Comparison of ENCODE assay signal across 7 cellular contexts in genomic region chr1:28368608-28369007, GRCh38. TPM values are rescaled to one million over a fixed set of nuclear protein-coding genes. Genes with fewer than 3 reads are reported as not detected.
A peak's percentile ranks its signal among the peaks of the same experiment; 100 is the strongest.
DNase-seq lines count a peak whose midpoint lies in the region; ATAC-seq, FAIRE-seq and TF ChIP-seq lines count a peak whose summit lies in the region.
"Not testable (repeated sequence)": the region's sequence is repeated elsewhere in the genome, so short reads cannot be mapped to it uniquely, and the experiment has no call there.

No MANE protein-coding gene starts in this region.

- peak overlapping the region; percentile 88; the same call in 1 of the 2 replicates for H2BK15ac ChIP-seq in H1 (ENCODE audit: low read length)

- intact Hi-C loops in OCI-LY7 (cut with micrococcal nuclease; ENCODE audit: unreplicated experiment) = loop anchor here (1.0 kb wide), 1 partner anchor 120 kb away; no protein-coding TSS in a partner anchor
- intact Hi-C loops in activated CD4-positive, alpha-beta T cell treated with anti-CD3 and anti-CD28 coated beads, Interleukin-2, amount 10 ng/mL, durations not matched to agents 24 days and 14 days (cut with micrococcal nuclease) = loop anchor here (1.0 to 2.0 kb wide), 3 partner anchors 40 to 136 kb away; partner anchors contain the start of gene MED18
- intact Hi-C loops in psoas muscle (cut with DNase I) = not testable (repeated sequence)

- peak overlapping the region; percentile 93 for H4K91ac ChIP-seq in H1 (replicated peaks; ENCODE audit: insufficient read length, low read length)

- peak overlapping the region; percentile 95 for H3K4me3 Mint-ChIP-seq in activated CD4-positive, alpha-beta T cell treated with anti-CD3 and anti-CD28 coated beads, Interleukin-2, amount 10 ng/mL, durations not matched to agents 24 days and 14 days
- H3K4me3 Mint-ChIP-seq in naive B cell = peak overlapping the region; percentile 92 to 99 (median 98)

- CTCF ChIA-PET in OCI-LY7 (lab: Charles Lee; ENCODE audit: unreplicated experiment) = not testable (repeated sequence)
- CTCF ChIA-PET in H1 (lab: Charles Lee; ENCODE audit: partially characterized antibody) = interaction anchor here (0.6 to 2.2 kb wide), 10 partner anchors 9 to 588 kb away, joined by 3 to 14 read pairs (median 4); partner anchors contain the start of genes ATP5IF1 and SESN2

- not testable (repeated sequence) for H3K18ac ChIP-seq in H1 (ENCODE audit: extremely low read depth, low read length)

- H2BK12ac ChIP-seq in H1 (ENCODE audit: low read depth, low read length) = 0 out of 2 replicates have a peak overlapping the region, but pooled peaks have one; percentile 75

- H3K4me3 ChIP-seq in DND-41 (ENCODE audit: low read depth in 1 of 2, low read length in 2 of 2) (peak overlapping the region in 1 of 2 experiments; percentile 88; a peak in 2 of 4 replicates), psoas muscle (peak overlapping the region; percentile 84)
- H3K4me3 ChIP-seq in OCI-LY7 (ENCODE audit: low read depth, low read length, poor library complexity, severe bottlenecking); H1 (ENCODE audit: extremely low read depth in 1 of 4, insufficient read depth in 2 of 4, low read depth in 3 of 4, low read length in 4 of 4): not testable (repeated sequence)

- H3K27ac Mint-ChIP-seq in activated CD4-positive, alpha-beta T cell treated with anti-CD3 and anti-CD28 coated beads, Interleukin-2, amount 10 ng/mL, durations not matched to agents 24 days and 14 days = peak overlapping the region; percentile 95
- H3K27ac Mint-ChIP-seq in activated naive CD4-positive, alpha-beta T cell treated with anti-CD3 and anti-CD28 coated beads, Interleukin-2, amount 50 U/mL, for 72 hours = peak overlapping the region; percentile 92 to 95
- H3K27ac Mint-ChIP-seq in naive B cell = peak overlapping the region in 3 of 6 donors; percentile 33 to 88 (median 65)

- not testable (repeated sequence) for TF ChIP-seq POLR2A in H1 (IDR thresholded peaks at IDR 0.05; ENCODE audit: control extremely low read depth in 1 of 2, low read depth in 2 of 2, low read length in 2 of 2)

- not testable (repeated sequence) for FAIRE-seq in H1 (lab: Jason Lieb, UNC)

- DNase-seq in DND-41; OCI-LY7 (ENCODE audit: low spot score); activated CD4-positive, alpha-beta T cell treated with anti-CD3 and anti-CD28 coated beads, Interleukin-2, amount 10 ng/mL, durations not matched to agents 24 days and 14 days; activated naive CD4-positive, alpha-beta T cell treated with anti-CD3 and anti-CD28 coated beads, Interleukin-2, amount 50 U/mL, for 72 hours (ENCODE audit: low spot score in 2 of 2); H1 (ENCODE audit: low read depth in 1 of 2, low spot score in 2 of 2); naive B cell; psoas muscle: not testable (repeated sequence)

- H3K36me3 Mint-ChIP-seq in activated CD4-positive, alpha-beta T cell treated with anti-CD3 and anti-CD28 coated beads, Interleukin-2, amount 10 ng/mL, durations not matched to agents 24 days and 14 days (ENCODE audit: low read depth); activated naive CD4-positive, alpha-beta T cell treated with anti-CD3 and anti-CD28 coated beads, Interleukin-2, amount 50 U/mL, for 72 hours; naive B cell: not testable (repeated sequence)

- not testable (repeated sequence) for ATAC-seq in DND-41 (ENCODE audit: insufficient read depth, low read depth); activated naive CD4-positive, alpha-beta T cell treated with anti-CD3 and anti-CD28 coated beads, Interleukin-2, amount 50 U/mL, for 72 hours; naive B cell (ENCODE audit: low read depth in 2 of 2); psoas muscle

- peak overlapping the region; percentile 94; the same call in 1 of the 2 replicates for H3K27ac ChIP-seq in DND-41 (ENCODE audit: low read length)
- H3K27ac ChIP-seq in OCI-LY7 (ENCODE audit: low read depth, low read length, poor library complexity, severe bottlenecking) = peak overlapping the region; percentile 76
- H3K27ac ChIP-seq in H1 (ENCODE audit: low read depth, low read length); psoas muscle: not testable (repeated sequence)

- H3K4ac ChIP-seq in H1 (replicated peaks; ENCODE audit: insufficient read length, low read depth, low read length) = not testable (repeated sequence)

- not testable (repeated sequence) for H3K27me3 ChIP-seq in DND-41 (ENCODE audit: insufficient read depth, low read length, poor library complexity); H1 (replicated peaks in 1 of 4; ENCODE audit: control insufficient read depth in 3 of 4, extremely low read depth in 1 of 4, insufficient read depth in 3 of 4, low read length in 3 of 4); psoas muscle (ENCODE audit: insufficient read depth in 3 of 3, low read length in 2 of 3)

- not testable (repeated sequence) for H3K79me1 ChIP-seq in H1 (ENCODE audit: low read depth, low read length)

- H3K56ac ChIP-seq in H1 (replicated peaks; ENCODE audit: insufficient read length, low read depth, low read length) = not testable (repeated sequence)

- peak overlapping the region; percentile 98 for H3K9ac ChIP-seq in DND-41 (ENCODE audit: low read depth, low read length)
- H3K9ac ChIP-seq in H1 (replicated peaks in 1 of 4; ENCODE audit: extremely low read depth in 1 of 4, low read depth in 3 of 4, low read length in 3 of 4) = not testable (repeated sequence)

- H4K8ac ChIP-seq in H1 (ENCODE audit: extremely low read depth, insufficient read depth, low read length) = not testable (repeated sequence)

- H2BK120ac ChIP-seq in H1 (replicated peaks; ENCODE audit: low read depth, low read length) = peak overlapping the region; percentile 98

- H3K27me3 Mint-ChIP-seq in activated CD4-positive, alpha-beta T cell treated with anti-CD3 and anti-CD28 coated beads, Interleukin-2, amount 10 ng/mL, durations not matched to agents 24 days and 14 days; naive B cell: not testable (repeated sequence)

- H3K36me3 ChIP-seq in DND-41 (ENCODE audit: insufficient read depth, low read length); OCI-LY7 (ENCODE audit: insufficient read depth, low read length); H1 (ENCODE audit: control insufficient read depth in 2 of 4, insufficient read depth in 4 of 4, low read length in 3 of 4); psoas muscle (ENCODE audit: insufficient read depth in 1 of 2, low read depth in 1 of 2): not testable (repeated sequence)

- 0 out of 2 replicates have a peak overlapping the region, but pooled peaks have one; percentile 93 for H2BK5ac ChIP-seq in H1 (ENCODE audit: low read depth, low read length)

- H3K4me2 ChIP-seq in DND-41 (ENCODE audit: insufficient read depth, low read length) (peak overlapping the region; percentile 67), OCI-LY7 (ENCODE audit: low read length) (peak overlapping the region; percentile 86), H1 (ENCODE audit: insufficient read depth in 1 of 2, low read depth in 2 of 2, low read length in 2 of 2) (peak overlapping the region in 1 of 2 experiments; percentile 67; a peak in 1 of 4 replicates)

- not testable (repeated sequence) for BruUV-seq in OCI-LY7 (replicated peaks; lab: Mats Ljungman, UMichigan)

- peaks cover 48% of the 10 kb centered on the region for H3K79me2 ChIP-seq in DND-41 (ENCODE audit: insufficient read depth, low read length)
- H3K79me2 ChIP-seq in OCI-LY7 (ENCODE audit: insufficient read depth, low read depth, low read length) = peaks cover 36% of the 10 kb centered on the region; the same call in 1 of the 2 replicates
- peaks cover 7 to 33% of the 10 kb centered on the region in 2 experiments for H3K79me2 ChIP-seq in H1 (ENCODE audit: control insufficient read depth in 1 of 2, insufficient read depth in 2 of 2, low read length in 2 of 2)

- H3K4me1 ChIP-seq in DND-41 (ENCODE audit: insufficient read depth, low read length) (peaks cover 34% of the 10 kb centered on the region), OCI-LY7 (ENCODE audit: insufficient read depth, low read length, poor library complexity, severe bottlenecking) (peaks cover 21% of the 10 kb centered on the region), psoas muscle (peaks cover 14% of the 10 kb centered on the region)
- not testable (repeated sequence) for H3K4me1 ChIP-seq in H1 (replicated peaks in 1 of 4; ENCODE audit: control insufficient read depth in 3 of 4, insufficient read depth in 4 of 4, low read length in 3 of 4)

- H3K23ac ChIP-seq in H1 (ENCODE audit: insufficient read length) = not testable (repeated sequence)

- H3K9me2 ChIP-seq in OCI-LY7 (ENCODE audit: insufficient read depth, low read length) = not testable (repeated sequence)

- H3K14ac ChIP-seq in H1 (ENCODE audit: insufficient read length) = not testable (repeated sequence)

- not testable (repeated sequence) for H3K9me3 ChIP-seq in DND-41 (ENCODE audit: insufficient read depth, low read length, severe bottlenecking); OCI-LY7 (ENCODE audit: low read length); H1 (ENCODE audit: insufficient read depth in 2 of 2, low read depth in 1 of 2, low read length in 1 of 2); psoas muscle

- WGBS in H1 (ENCODE audit: extremely low coverage in 1 of 2, insufficient coverage in 1 of 2, insufficient read length in 1 of 2, insufficient replicate concordance in 2 of 2, low coverage in 1 of 2, low lambda C conversion rate in 2 of 2, missing lambda C conversion rate in 1 of 2), 2 experiments = 95% methylated on average over 11 of the region's 15 CpGs; no CpG with 5 or more reads in 1 of the 2 experiments
- WGBS in psoas muscle, 3 donors = 97 to 99% (median 98%) methylated on average over 15 of the region's 15 CpGs

- H2AFZ ChIP-seq in DND-41 (ENCODE audit: low read depth, low read length) (peak overlapping the region; percentile 96), OCI-LY7 (ENCODE audit: low read length) (peak overlapping the region; percentile 99; the same call in 1 of the 2 replicates)
- not testable (repeated sequence) for H2AFZ ChIP-seq in H1 (ENCODE audit: low read length)

- not testable (repeated sequence) for H4K20me1 ChIP-seq in DND-41 (ENCODE audit: insufficient read depth, low read length); OCI-LY7 (ENCODE audit: insufficient read depth, low read length); H1 (replicated peaks in 1 of 2; ENCODE audit: control insufficient read depth in 1 of 2, insufficient read depth in 2 of 2, low read length in 2 of 2)

- not testable (repeated sequence) for H2BK20ac ChIP-seq in H1 (ENCODE audit: low read length)

- not testable (repeated sequence) for H3K9me3 Mint-ChIP-seq in activated CD4-positive, alpha-beta T cell treated with anti-CD3 and anti-CD28 coated beads, Interleukin-2, amount 10 ng/mL, durations not matched to agents 24 days and 14 days; activated naive CD4-positive, alpha-beta T cell treated with anti-CD3 and anti-CD28 coated beads, Interleukin-2, amount 50 U/mL, for 72 hours; naive B cell

- H3K4me1 Mint-ChIP-seq in activated CD4-positive, alpha-beta T cell treated with anti-CD3 and anti-CD28 coated beads, Interleukin-2, amount 10 ng/mL, durations not matched to agents 24 days and 14 days = peaks cover 23% of the 10 kb centered on the region
- peaks cover 10 to 28% (median 25%) of the 10 kb centered on the region in 3 donors for H3K4me1 Mint-ChIP-seq in naive B cell

- not testable (repeated sequence) for TF ChIP-seq CTCF in DND-41 (IDR thresholded peaks at IDR 0.05; ENCODE audit: borderline replicate concordance, extremely low read depth, low read length, poor library complexity, severe bottlenecking); OCI-LY7 (conservative IDR thresholded peaks at IDR 0.05; ENCODE audit: low read length); H1 (IDR thresholded peaks at IDR 0.05; ENCODE audit: control extremely low read depth in 1 of 3, insufficient read depth in 1 of 3, low read depth in 1 of 3, low read length in 3 of 3); psoas muscle (IDR thresholded peaks at IDR 0.05)

- not testable (repeated sequence) for TF ChIP-seq RAD21 in H1 (IDR thresholded peaks at IDR 0.05 in 1 of 2, conservative IDR thresholded peaks at IDR 0.05 in 1 of 2; ENCODE audit: low read depth in 2 of 2, low read length in 2 of 2)

- H4K5ac ChIP-seq in H1 (ENCODE audit: insufficient read length, low read depth, low read length) = peak overlapping the region; percentile 55

- H2AK5ac ChIP-seq in H1 (ENCODE audit: low read depth, low read length) = 0 out of 2 replicates have a peak overlapping the region, but pooled peaks have one; percentile 82

- not testable (repeated sequence) for TF ChIP-seq EP300 in H1 (IDR thresholded peaks at IDR 0.05; ENCODE audit: borderline replicate concordance in 1 of 2, low read depth in 2 of 2, low read length in 2 of 2)

- POLR2A ChIA-PET in OCI-LY7 (lab: Charles Lee) = interaction anchor here (1.2 kb wide), 2 partner anchors 46 to 118 kb away, joined by 3 read pairs; no protein-coding TSS in a partner anchor
- POLR2A ChIA-PET in H1 (lab: Charles Lee; ENCODE audit: partially characterized antibody) = interaction anchor here (0.7 to 4.7 kb wide), 10 partner anchors 9 to 213 kb away, joined by 3 to 58 read pairs (median 6); partner anchors contain the start of genes ATP5IF1, MED18 and RCC1

- not testable (repeated sequence) for H3K23me2 ChIP-seq in H1 (ENCODE audit: low read depth, low read length)

RNA-seq across cellular contexts. Expression of gene PHACTR4, which starts 0.9 kb away (rescaled TPM):
- 16.7 and 17.8 TPM in 2 replicates for total RNA-seq in OCI-LY7 (2014; rRNA removed; shearing (Covaris generic))
- 44.9 and 47.3 TPM in 2 replicates for total RNA-seq in OCI-LY7 (2022)
- 29.6 and 30.5 TPM in 2 replicates for total RNA-seq in activated CD4-positive, alpha-beta T cell treated with anti-CD3 and anti-CD28 coated beads, Interleukin-2, amount 10 ng/mL, durations not matched to agents 24 days and 14 days
- 10 to 100 TPM; 23.5 to 30.4 TPM for total RNA-seq in activated naive CD4-positive, alpha-beta T cell treated with anti-CD3 and anti-CD28 coated beads, Interleukin-2, amount 50 U/mL, for 72 hours
- total RNA-seq in H1 (2021; fragmentation: NEBNext Ultra II Directional; extraction: Animal tissue kit (Norgen Biotek cat#: 25700)) = 54.1 and 57.8 TPM in 2 replicates
- 18.6 and 23.7 TPM in 2 replicates for polyA plus RNA-seq in H1 (2011; rRNA removed)
- 16.2 TPM for polyA plus RNA-seq in H1 (2011; cell fraction: cytosol; rRNA removed)
- polyA plus RNA-seq in H1 (2011; cell fraction: nucleus; rRNA removed) = 15.2 TPM
- 32.1 to 39.0 TPM (median 33.3 TPM) in 4 replicates for polyA plus RNA-seq in H1 (2012, experiment 1 of 2)
- polyA plus RNA-seq in H1 (2012, experiment 2 of 2) = 12.7 TPM
- 32.1 TPM for polyA plus RNA-seq in H1 (2013, experiment 1 of 2)
- polyA plus RNA-seq in H1 (2013, experiment 2 of 2) = 32.6 TPM
- polyA minus RNA-seq in H1 (2011; rRNA and poly(A)+ RNA removed) = 22.5 and 24.7 TPM in 2 replicates
- polyA minus RNA-seq in H1 (2011; cell fraction: cytosol; rRNA and poly(A)+ RNA removed) = 16.1 TPM
- polyA minus RNA-seq in H1 (2011; cell fraction: nucleus; rRNA and poly(A)+ RNA removed) = 17.2 TPM
- 10 to 100 TPM in 1 of 6 donors, 1 to 10 TPM in 4, not detected in 1; 6.9 to 23.0 (median 9.5) TPM for polyA plus RNA-seq in naive B cell (ENCODE audit: low read depth in 6 of 6)
- total RNA-seq in psoas muscle = 10 to 100 TPM; 21.6 to 41.8 (median 29.8) TPM
- 10 to 100 TPM; 11.7 to 25.1 (median 19.9) TPM for polyA plus RNA-seq in psoas muscle

RNA-seq across cellular contexts. Expression of gene MED18, which starts 39.8 kb away (rescaled TPM):
- total RNA-seq in OCI-LY7 (2014; rRNA removed; shearing (Covaris generic)) = 25.9 and 26.9 TPM in 2 replicates
- total RNA-seq in OCI-LY7 (2022) = 20.5 and 26.5 TPM in 2 replicates
- 20.8 and 23.2 TPM in 2 replicates for total RNA-seq in activated CD4-positive, alpha-beta T cell treated with anti-CD3 and anti-CD28 coated beads, Interleukin-2, amount 10 ng/mL, durations not matched to agents 24 days and 14 days
- 10 to 100 TPM; 17.1 to 19.1 TPM for total RNA-seq in activated naive CD4-positive, alpha-beta T cell treated with anti-CD3 and anti-CD28 coated beads, Interleukin-2, amount 50 U/mL, for 72 hours
- total RNA-seq in H1 (2021; fragmentation: NEBNext Ultra II Directional; extraction: Animal tissue kit (Norgen Biotek cat#: 25700)) = 10.4 and 13.7 TPM in 2 replicates
- 17.3 and 17.5 TPM in 2 replicates for polyA plus RNA-seq in H1 (2011; rRNA removed)
- polyA plus RNA-seq in H1 (2011; cell fraction: cytosol; rRNA removed) = 16.2 TPM
- polyA plus RNA-seq in H1 (2011; cell fraction: nucleus; rRNA removed) = 16.7 TPM
- 16.1 to 19.7 TPM (median 16.4 TPM) in 4 replicates for polyA plus RNA-seq in H1 (2012, experiment 1 of 2)
- polyA plus RNA-seq in H1 (2012, experiment 2 of 2) = 22.1 TPM
- polyA plus RNA-seq in H1 (2013, experiment 1 of 2) = 8.0 TPM
- polyA plus RNA-seq in H1 (2013, experiment 2 of 2) = 8.4 TPM
- polyA minus RNA-seq in H1 (2011; rRNA and poly(A)+ RNA removed) = 42.5 and 46.4 TPM in 2 replicates
- 19.9 TPM for polyA minus RNA-seq in H1 (2011; cell fraction: cytosol; rRNA and poly(A)+ RNA removed)
- 10.2 TPM for polyA minus RNA-seq in H1 (2011; cell fraction: nucleus; rRNA and poly(A)+ RNA removed)
- 10 to 100 TPM in 1 of 6 donors, 1 to 10 TPM in 4, not detected in 1; 4.5 to 16.6 (median 6.7) TPM for polyA plus RNA-seq in naive B cell (ENCODE audit: low read depth in 6 of 6)
- 10 to 100 TPM in 3 of 4 donors, 1 to 10 TPM in 1; 9.8 to 12.5 (median 11.7) TPM for total RNA-seq in psoas muscle
- polyA plus RNA-seq in psoas muscle = 10 to 100 TPM in 2 of 3 donors, 1 to 10 TPM in 1; 6.6 to 20.5 (median 17.7) TPM
